26 cellular contexts compared by ENCODE assay signal in the genomic region with DNA sequence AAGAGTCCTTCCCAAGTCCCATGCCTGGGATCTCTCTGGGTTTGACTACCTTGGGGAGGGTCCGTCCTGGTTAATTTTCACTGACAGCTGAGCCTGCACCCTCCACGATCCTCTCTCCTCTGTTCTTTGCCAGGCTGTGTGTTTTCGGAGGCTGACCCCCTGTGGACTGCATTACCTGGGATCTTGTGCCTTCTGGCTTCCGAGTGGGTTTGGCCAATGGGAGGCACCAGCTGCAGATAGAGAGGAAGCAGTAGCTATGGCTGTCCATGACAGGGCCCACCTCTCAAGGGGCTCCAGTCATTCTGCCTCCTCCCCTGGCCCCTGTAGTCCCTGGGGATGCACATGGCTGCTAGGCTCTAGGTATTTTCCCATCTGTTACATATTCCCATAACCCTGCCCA.
"Had no signal": no experiment of that assay in that cellular context is flagged by ENCODE, and none has a peak within 500 bp of the region (broad histone marks: within the 10 kb centered on the region; RNA-seq: fewer than 3 reads in every experiment).

No MANE protein-coding gene starts in this region.

- H3K9me3 ChIP-seq: adrenal gland, body of pancreas, esophagus squamous epithelium had no signal

- H3K36me3 ChIP-seq: adrenal gland, esophagus squamous epithelium had no signal

- H3K4me3 ChIP-seq: adrenal gland, body of pancreas, esophagus squamous epithelium had no signal

- H3K27me3 Mint-ChIP-seq: activated CD4-positive, alpha-beta memory T cell treated with anti-CD3 and anti-CD28 coated beads, Interleukin-2, amount 10 ng/mL, durations not matched to agents 7 days and 5 days; activated CD4-positive, alpha-beta T cell treated with anti-CD3 and anti-CD28 coated beads, Interleukin-2, amount 10 ng/mL, durations not matched to agents 7 days and 5 days; activated naive CD4-positive, alpha-beta T cell treated with anti-CD3 and anti-CD28 coated beads, Interleukin-2, amount 50 U/mL, for 24 hours; activated naive CD8-positive, alpha-beta T cell treated with anti-CD3 and anti-CD28 coated beads for 36 hours; activated naive CD8-positive, alpha-beta T cell treated with anti-CD3 and anti-CD28 coated beads, Interleukin-2, amount 50 U/mL, for 24 hours; activated T-helper 17 cell treated with anti-CD3 and anti-CD28 coated beads, Interleukin-2, amount 50 U/mL, for 72 hours; effector memory CD8-positive, alpha-beta T cell had no signal

- H3K9me3 Mint-ChIP-seq: activated CD4-positive, alpha-beta memory T cell treated with anti-CD3 and anti-CD28 coated beads, Interleukin-2, amount 10 ng/mL, durations not matched to agents 7 days and 5 days; activated naive CD4-positive, alpha-beta T cell treated with anti-CD3 and anti-CD28 coated beads for 36 hours; activated naive CD4-positive, alpha-beta T cell treated with anti-CD3 and anti-CD28 coated beads, Interleukin-2, amount 50 U/mL, for 24 hours; activated naive CD8-positive, alpha-beta T cell treated with anti-CD3 and anti-CD28 coated beads for 36 hours; activated T-cell treated with anti-CD3 and anti-CD28 coated beads, Interleukin-2, amount 50 U/mL, for 4 hours; effector memory CD8-positive, alpha-beta T cell had no signal

- H3K27ac Mint-ChIP-seq: activated CD4-positive, alpha-beta memory T cell treated with anti-CD3 and anti-CD28 coated beads, Interleukin-2, amount 10 ng/mL, durations not matched to agents 7 days and 5 days; activated CD4-positive, alpha-beta T cell treated with anti-CD3 and anti-CD28 coated beads, Interleukin-2, amount 10 ng/mL, durations not matched to agents 7 days and 5 days; activated naive CD4-positive, alpha-beta T cell treated with anti-CD3 and anti-CD28 coated beads for 36 hours; activated naive CD4-positive, alpha-beta T cell treated with anti-CD3 and anti-CD28 coated beads, Interleukin-2, amount 50 U/mL, for 24 hours; activated naive CD8-positive, alpha-beta T cell treated with anti-CD3 and anti-CD28 coated beads for 36 hours; activated naive CD8-positive, alpha-beta T cell treated with anti-CD3 and anti-CD28 coated beads, Interleukin-2, amount 50 U/mL, for 24 hours; activated T-helper 17 cell treated with anti-CD3 and anti-CD28 coated beads, Interleukin-2, amount 50 U/mL, for 72 hours; effector memory CD8-positive, alpha-beta T cell had no signal

- DNase-seq: activated CD4-positive, alpha-beta memory T cell treated with anti-CD3 and anti-CD28 coated beads, Interleukin-2, amount 10 ng/mL, durations not matched to agents 7 days and 5 days; activated CD4-positive, alpha-beta T cell treated with anti-CD3 and anti-CD28 coated beads for 1 hour; activated CD4-positive, alpha-beta T cell treated with anti-CD3 and anti-CD28 coated beads for 4 hours; activated CD4-positive, alpha-beta T cell treated with anti-CD3 and anti-CD28 coated beads, Interleukin-2, amount 10 ng/mL, durations not matched to agents 7 days and 5 days; activated CD4-positive, alpha-beta T cell treated with anti-CD3 and anti-CD28 coated beads, Interleukin-2, amount 50 U/mL, for 4 hours; activated effector memory CD4-positive, alpha-beta T cell treated with Interleukin-2 at 50 U/mL for 16 hours; activated gamma-delta T cell treated with Interleukin-2 at 50 U/mL for 16 hours; activated naive CD4-positive, alpha-beta T cell treated with anti-CD3 and anti-CD28 coated beads for 36 hours; activated naive CD8-positive, alpha-beta T cell treated with anti-CD3 and anti-CD28 coated beads for 36 hours; activated naive CD8-positive, alpha-beta T cell treated with anti-CD3 and anti-CD28 coated beads, Interleukin-2, amount 50 U/mL, for 24 hours; activated T-cell treated with anti-CD3 and anti-CD28 coated beads, Interleukin-2, amount 50 U/mL, for 4 hours; adrenal gland; amygdala; aorta; body of pancreas; caudate nucleus; cortex of kidney; dermis blood vessel endothelial cell; effector CD4-positive, alpha-beta T cell; effector memory CD8-positive, alpha-beta T cell; erythroblast; esophagus squamous epithelium; head of caudate nucleus; T-helper 2 cell had no signal

- H3K36me3 Mint-ChIP-seq: activated naive CD4-positive, alpha-beta T cell treated with anti-CD3 and anti-CD28 coated beads, Interleukin-2, amount 50 U/mL, for 24 hours; activated naive CD8-positive, alpha-beta T cell treated with anti-CD3 and anti-CD28 coated beads for 36 hours had no signal

- H3K4me3 Mint-ChIP-seq: activated CD4-positive, alpha-beta memory T cell treated with anti-CD3 and anti-CD28 coated beads, Interleukin-2, amount 10 ng/mL, durations not matched to agents 7 days and 5 days; activated CD4-positive, alpha-beta T cell treated with anti-CD3 and anti-CD28 coated beads, Interleukin-2, amount 10 ng/mL, durations not matched to agents 7 days and 5 days; activated naive CD4-positive, alpha-beta T cell treated with anti-CD3 and anti-CD28 coated beads for 36 hours; activated naive CD4-positive, alpha-beta T cell treated with anti-CD3 and anti-CD28 coated beads, Interleukin-2, amount 50 U/mL, for 24 hours; activated naive CD8-positive, alpha-beta T cell treated with anti-CD3 and anti-CD28 coated beads for 36 hours; activated naive CD8-positive, alpha-beta T cell treated with anti-CD3 and anti-CD28 coated beads, Interleukin-2, amount 50 U/mL, for 24 hours; activated T-cell treated with anti-CD3 and anti-CD28 coated beads, Interleukin-2, amount 50 U/mL, for 4 hours; activated T-helper 17 cell treated with anti-CD3 and anti-CD28 coated beads, Interleukin-2, amount 50 U/mL, for 72 hours; effector memory CD8-positive, alpha-beta T cell had no signal

- ATAC-seq: activated naive CD8-positive, alpha-beta T cell treated with anti-CD3 and anti-CD28 coated beads, Interleukin-2, amount 50 U/mL, for 24 hours; activated T-cell treated with anti-CD3 and anti-CD28 coated beads, Interleukin-2, amount 50 U/mL, for 4 hours; activated T-helper 17 cell treated with anti-CD3 and anti-CD28 coated beads, Interleukin-2, amount 50 U/mL, for 72 hours; body of pancreas; effector memory CD8-positive, alpha-beta T cell had no signal

- H3K27me3 ChIP-seq: adrenal gland, body of pancreas, esophagus squamous epithelium had no signal

- H3K27ac ChIP-seq: adrenal gland, body of pancreas, esophagus squamous epithelium had no signal

- H3K4me1 ChIP-seq: adrenal gland, body of pancreas had no signal

- H3K4me1 Mint-ChIP-seq: activated CD4-positive, alpha-beta memory T cell treated with anti-CD3 and anti-CD28 coated beads, Interleukin-2, amount 10 ng/mL, durations not matched to agents 7 days and 5 days; activated CD4-positive, alpha-beta T cell treated with anti-CD3 and anti-CD28 coated beads, Interleukin-2, amount 10 ng/mL, durations not matched to agents 7 days and 5 days; activated naive CD4-positive, alpha-beta T cell treated with anti-CD3 and anti-CD28 coated beads, Interleukin-2, amount 50 U/mL, for 24 hours; activated naive CD8-positive, alpha-beta T cell treated with anti-CD3 and anti-CD28 coated beads for 36 hours; activated naive CD8-positive, alpha-beta T cell treated with anti-CD3 and anti-CD28 coated beads, Interleukin-2, amount 50 U/mL, for 24 hours; activated T-helper 17 cell treated with anti-CD3 and anti-CD28 coated beads, Interleukin-2, amount 50 U/mL, for 72 hours had no signal
